ENCODE assay signal across 16 cellular contexts in genomic region chr20:6173481-6173880, GRCh38. TPM values are rescaled to one million over a fixed set of nuclear protein-coding genes. Genes with fewer than 3 reads are reported as not detected.
DNase-seq lines count a peak whose midpoint lies in the region; ATAC-seq and TF ChIP-seq lines count a peak whose summit lies in the region.
"Had no signal": no experiment of that assay in that cellular context is flagged by ENCODE, and none has a peak within 500 bp of the region (broad histone marks: within the 10 kb centered on the region; RNA-seq: fewer than 3 reads in every experiment).

No MANE protein-coding gene starts in this region.

- TF ChIP-seq CTCF in PC-3 (conservative IDR thresholded peaks at IDR 0.05; ENCODE audit: low read depth, low read length): 0 out of 2 replicates have a peak, but pooled peaks have one; percentile 7
- TF ChIP-seq CTCF in neural progenitor cell (IDR thresholded peaks at IDR 0.05): no peak

- BruUV-seq in PC-3 (replicated peaks; lab: Mats Ljungman, UMichigan): no TSS peak

- no peaks in the 10 kb centered on the region for H3K4me1 ChIP-seq in PC-3 (ENCODE audit: insufficient read depth, low read length)
- H3K4me1 ChIP-seq in neural progenitor cell: no peaks in the 10 kb centered on the region
- H3K4me1 ChIP-seq: A549, BE2C had no signal

- no peaks in the 10 kb centered on the region for H3K9me2 ChIP-seq in PC-3 (replicated peaks; ENCODE audit: low read length)

- POLR2A ChIA-PET in PC-3 (lab: Charles Lee; ENCODE audit: unreplicated experiment): no interaction called here

- H3K27ac ChIP-seq in PC-3 (ENCODE audit: low read length) (no peak overlapping the region), neural progenitor cell (no peak overlapping the region)
- H3K27ac ChIP-seq: A549, C4-2B had no signal

- H4K20me1 ChIP-seq in PC-3 (ENCODE audit: low read length): no peaks in the 10 kb centered on the region
- H4K20me1 ChIP-seq in neural progenitor cell (ENCODE audit: low read depth): no peaks in the 10 kb centered on the region

- H3K4me3 ChIP-seq in PC-3 (ENCODE audit: low read length) (no peak overlapping the region), neural progenitor cell (no peak overlapping the region)
- H3K4me3 ChIP-seq: A549 had no signal

- H2AFZ ChIP-seq in PC-3 (ENCODE audit: low read length): no peak overlapping the region
- H2AFZ ChIP-seq in neural progenitor cell (replicated peaks): no peak overlapping the region

- DNase-seq in M059J (ENCODE audit: low read depth): peak; percentile 27
- peak; percentile 11 for DNase-seq in PC-3
- DNase-seq in fibroblast of gingiva (ENCODE audit: low read depth): peak; percentile 24
- no peak for DNase-seq in neural progenitor cell (ENCODE audit: low spot score)
- no peak for DNase-seq in stimulated activated CD4-positive, alpha-beta T cell treated with anti-CD3 and anti-CD28 coated beads, Interleukin-12 subunit alpha, Interleukin-12 subunit beta, amount 100 ng/mL, for 4 hours
- no peak for DNase-seq in stimulated activated effector memory CD8-positive, alpha-beta T cell treated with anti-CD3 and anti-CD28 coated beads, Interleukin-12 subunit alpha, Interleukin-12 subunit beta, amount 100 ng/mL, for 72 hours (ENCODE audit: low spot score in 2 of 2)
- DNase-seq: BE2C; CD8-positive, alpha-beta T cell; COR-L47; DMS153; DMS79 treated with DMSO at 0.1 percent for 48 hours; EL had no signal

- H3K27me3 Mint-ChIP-seq in neural progenitor cell (ENCODE audit: insufficient read depth, low read depth): no peaks in the 10 kb centered on the region

- H3K27ac Mint-ChIP-seq in neural progenitor cell: no peak overlapping the region
- no peak overlapping the region for H3K27ac Mint-ChIP-seq in stimulated activated effector memory CD8-positive, alpha-beta T cell treated with anti-CD3 and anti-CD28 coated beads, Interleukin-12 subunit alpha, Interleukin-12 subunit beta, amount 100 ng/mL, for 72 hours
- H3K27ac Mint-ChIP-seq: CD8-positive, alpha-beta T cell had no signal

- H3K4me1 Mint-ChIP-seq in neural progenitor cell: no peaks in the 10 kb centered on the region
- no peaks in the 10 kb centered on the region for H3K4me1 Mint-ChIP-seq in stimulated activated effector memory CD8-positive, alpha-beta T cell treated with anti-CD3 and anti-CD28 coated beads, Interleukin-12 subunit alpha, Interleukin-12 subunit beta, amount 100 ng/mL, for 72 hours

- H3K9me3 ChIP-seq in PC-3 (ENCODE audit: low read length): no peaks in the 10 kb centered on the region
- H3K9me3 ChIP-seq in neural progenitor cell (ENCODE audit: low read depth): no peaks in the 10 kb centered on the region
- H3K9me3 ChIP-seq: A549, BE2C had no signal

- no peaks in the 10 kb centered on the region for H3K79me2 ChIP-seq in PC-3 (ENCODE audit: low read length)
- H3K79me2 ChIP-seq in neural progenitor cell (ENCODE audit: low read depth): no peaks in the 10 kb centered on the region

- H3K4me2 ChIP-seq in PC-3 (ENCODE audit: low read length) (no peak overlapping the region), neural progenitor cell (no peak overlapping the region)
- H3K4me2 ChIP-seq: A549 had no signal

- no peak for ATAC-seq in PC-3
- ATAC-seq in stimulated activated effector memory CD8-positive, alpha-beta T cell treated with anti-CD3 and anti-CD28 coated beads, Interleukin-12 subunit alpha, Interleukin-12 subunit beta, amount 100 ng/mL, for 72 hours: no peak
- ATAC-seq: A549; CD8-positive, alpha-beta T cell; HCT116; HepG2 had no signal

- intact Hi-C loops in PC-3 (cut with micrococcal nuclease): loop anchor here (10.0 kb wide), 1 partner anchor 1201 kb away; no protein-coding TSS in a partner anchor

- H3K9me3 Mint-ChIP-seq in neural progenitor cell: no peaks in the 10 kb centered on the region
- H3K9me3 Mint-ChIP-seq in stimulated activated effector memory CD8-positive, alpha-beta T cell treated with anti-CD3 and anti-CD28 coated beads, Interleukin-12 subunit alpha, Interleukin-12 subunit beta, amount 100 ng/mL, for 72 hours: peaks cover 2% of the 10 kb centered on the region

- H3K9ac ChIP-seq in PC-3 (ENCODE audit: low read length) (no peak overlapping the region), neural progenitor cell (no peak overlapping the region)

- H3K27me3 ChIP-seq in PC-3 (ENCODE audit: low read length): peaks cover 55% of the 10 kb centered on the region
- H3K27me3 ChIP-seq in neural progenitor cell: no peaks in the 10 kb centered on the region

- H3F3A ChIP-seq in PC-3 (ENCODE audit: low read length, unreplicated experiment) (no peaks in the 10 kb centered on the region), neural progenitor cell (ENCODE audit: low read depth) (no peaks in the 10 kb centered on the region)

- no peak overlapping the region for H3K4me3 Mint-ChIP-seq in neural progenitor cell
- H3K4me3 Mint-ChIP-seq in stimulated activated effector memory CD8-positive, alpha-beta T cell treated with anti-CD3 and anti-CD28 coated beads, Interleukin-12 subunit alpha, Interleukin-12 subunit beta, amount 100 ng/mL, for 72 hours: no peak overlapping the region
- H3K4me3 Mint-ChIP-seq: CD8-positive, alpha-beta T cell had no signal

- H3K36me3 Mint-ChIP-seq in neural progenitor cell: no peaks in the 10 kb centered on the region
- no peaks in the 10 kb centered on the region for H3K36me3 Mint-ChIP-seq in stimulated activated effector memory CD8-positive, alpha-beta T cell treated with anti-CD3 and anti-CD28 coated beads, Interleukin-12 subunit alpha, Interleukin-12 subunit beta, amount 100 ng/mL, for 72 hours
- H3K36me3 Mint-ChIP-seq: CD8-positive, alpha-beta T cell had no signal

- H3K36me3 ChIP-seq in PC-3 (ENCODE audit: low read depth, low read length): no peaks in the 10 kb centered on the region
- no peaks in the 10 kb centered on the region for H3K36me3 ChIP-seq in neural progenitor cell
- H3K36me3 ChIP-seq: BE2C had no signal

- CTCF ChIA-PET in PC-3 (lab: Charles Lee): no interaction called here

RNA-seq across cellular contexts. Expression of gene FERMT1, which starts 50.7 kb away (rescaled TPM):
- 2.0 and 2.2 TPM in 2 replicates for total RNA-seq in M059J (2014; rRNA removed; shearing (Covaris generic))
- total RNA-seq in PC-3 (2014; rRNA removed) (70.8 and 72.6 TPM in 2 replicates), neural progenitor cell (ENCODE audit: low replicate concordance) (1.3 and 1.6 TPM in 2 replicates)
- total RNA-seq: CD8-positive, alpha-beta T cell had no signal

Comparison
In these comparisons a context has a peak if more than half of its experiments do, and no peak if none do; other contexts are left out.
1. DNase-seq: peak in M059J (single experiment), PC-3 (single experiment) and fibroblast of gingiva (single experiment); none in neural progenitor cell (single experiment), stimulated activated CD4-positive, alpha-beta T cell treated with anti-CD3 and anti-CD28 coated beads, Interleukin-12 subunit alpha, Interleukin-12 subunit beta, amount 100 ng/mL, for 4 hours (single experiment) and stimulated activated effector memory CD8-positive, alpha-beta T cell treated with anti-CD3 and anti-CD28 coated beads, Interleukin-12 subunit alpha, Interleukin-12 subunit beta, amount 100 ng/mL, for 72 hours (0 of 2).
2. RNA of gene FERMT1, which starts 50.7 kb away (total RNA-seq): 70.8 to 72.6 TPM in PC-3; 2.0 to 2.2 TPM in M059J and 1.3 to 1.6 TPM in neural progenitor cell; every median in the first group is over 10 times any median in the second.